Comparison of ENCODE assay signal across 1 cellular context in the genomic region with DNA sequence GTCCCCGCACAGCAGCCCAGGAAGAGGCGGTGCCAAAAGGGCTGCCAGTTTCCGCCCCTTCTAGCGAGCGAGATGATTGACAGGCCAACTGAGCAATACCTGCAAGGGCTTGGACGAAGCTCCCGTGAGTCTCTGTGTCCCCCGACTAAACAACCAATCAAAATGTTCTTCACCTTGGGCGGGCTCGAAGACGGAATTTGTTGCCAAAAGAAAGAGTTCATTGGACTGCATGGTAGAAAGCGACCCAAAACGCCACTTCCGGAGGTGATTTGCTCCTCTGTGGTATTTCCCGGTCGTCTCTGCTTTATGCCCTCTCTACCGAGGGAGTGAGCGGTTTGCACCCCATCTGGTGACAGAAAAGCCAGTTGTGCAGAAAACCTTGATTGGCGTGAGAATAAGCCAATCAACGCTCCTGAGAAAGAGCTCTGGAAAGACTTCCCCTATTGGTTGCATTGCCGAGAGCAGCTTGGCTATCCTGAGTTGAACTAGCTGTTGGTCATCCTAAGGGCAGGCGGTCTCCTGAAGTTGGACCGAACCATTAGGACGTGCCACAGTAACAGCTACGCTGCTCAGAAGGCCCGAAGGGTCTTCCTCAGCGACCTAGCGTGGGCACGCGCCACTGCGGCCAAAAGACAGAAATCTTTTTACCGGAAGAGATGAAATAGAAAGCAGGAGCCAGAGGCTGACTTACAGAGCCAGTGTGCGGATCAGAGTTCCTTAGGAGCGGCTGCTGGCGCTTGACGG.
A peak's percentile ranks its signal among the peaks of the same experiment; 100 is the strongest.
TF ChIP-seq lines count a peak whose summit lies in the region.

No MANE protein-coding gene starts in this region.

TF ChIP-seq in HepG2, 621 proteins besides CTCF, POLR2A, EP300 and RAD21 (continued from another document and continues in another):
- TF ChIP-seq ZNF646 (CRISPR knock-in tag; IDR thresholded peaks at IDR 0.05) (no peak), CREB1 (IDR thresholded peaks at IDR 0.05) (peak; percentile 84), CREB1 (CRISPR knock-in tag; IDR thresholded peaks at IDR 0.05) (peak; percentile 96), MXD1 (CRISPR knock-in tag; IDR thresholded peaks at IDR 0.05) (no peak), IKZF4 (CRISPR knock-in tag; IDR thresholded peaks at IDR 0.05; ENCODE audit: borderline replicate concordance, low read depth, not compliant biosample characterization) (no peak), PITX1 (CRISPR knock-in tag; IDR thresholded peaks at IDR 0.05) (no peak), ZNF674 (CRISPR knock-in tag; IDR thresholded peaks at IDR 0.05; ENCODE audit: low read depth) (no peak), TEAD2 (CRISPR knock-in tag; IDR thresholded peaks at IDR 0.05) (no peak), DNMT1 (CRISPR knock-in tag; IDR thresholded peaks at IDR 0.05) (0 out of 2 replicates have a peak, but pooled peaks have one; percentile 30), E2F5 (CRISPR knock-in tag; conservative IDR thresholded peaks at IDR 0.05) (peak; percentile 47; the same call in 1 of the 2 replicates), ATF7 (IDR thresholded peaks at IDR 0.05) (no peak), ATF7 (CRISPR knock-in tag; IDR thresholded peaks at IDR 0.05) (no peak), ZBTB4 (CRISPR knock-in tag; IDR thresholded peaks at IDR 0.05; ENCODE audit: borderline replicate concordance) (no peak), HHEX (CRISPR knock-in tag; IDR thresholded peaks at IDR 0.05) (peak; percentile 19; the same call in 1 of the 2 replicates), ZBTB7B (CRISPR knock-in tag; IDR thresholded peaks at IDR 0.05) (no peak; the same call in 1 of the 2 replicates), ZNF550 (CRISPR knock-in tag; IDR thresholded peaks at IDR 0.05; ENCODE audit: borderline replicate concordance) (no peak; the same call in 1 of the 2 replicates), SETDB1 (CRISPR knock-in tag; IDR thresholded peaks at IDR 0.05; ENCODE audit: borderline replicate concordance) (no peak), SP1 (IDR thresholded peaks at IDR 0.05) (no peak), SP1 (CRISPR knock-in tag; IDR thresholded peaks at IDR 0.05) (peak; percentile 82; the same call in 1 of the 2 replicates), TAF15 (IDR thresholded peaks at IDR 0.05; ENCODE audit: low read depth, low read length, poor library complexity, severe bottlenecking) (no peak), ZNF235 (CRISPR knock-in tag; IDR thresholded peaks at IDR 0.05; ENCODE audit: borderline replicate concordance) (no peak), SOX6 (IDR thresholded peaks at IDR 0.05) (no peak), SOX6 (CRISPR knock-in tag; IDR thresholded peaks at IDR 0.05) (no peak), TMF1 (CRISPR knock-in tag; IDR thresholded peaks at IDR 0.05; ENCODE audit: low read depth) (no peak), ZNF570 (CRISPR knock-in tag; IDR thresholded peaks at IDR 0.05; ENCODE audit: borderline replicate concordance) (no peak), CCDC6 (CRISPR knock-in tag; IDR thresholded peaks at IDR 0.05) (no peak), ZNF30 (CRISPR knock-in tag; IDR thresholded peaks at IDR 0.05) (no peak), EZH2 (conservative IDR thresholded peaks at IDR 0.05; ENCODE audit: low read depth, low read length) (no peak), BHLHE40 (IDR thresholded peaks at IDR 0.05; ENCODE audit: low read length) (0 out of 2 replicates have a peak, but pooled peaks have one; percentile 42), EHMT2 (IDR thresholded peaks at IDR 0.05; ENCODE audit: borderline replicate concordance, low read depth, low read length) (no peak), ZBTB2 (CRISPR knock-in tag; IDR thresholded peaks at IDR 0.05; ENCODE audit: low read depth) (peak; percentile 35; the same call in 1 of the 2 replicates), KDM5A (IDR thresholded peaks at IDR 0.05; ENCODE audit: borderline replicate concordance, low read length) (0 out of 2 replicates have a peak, but pooled peaks have one; percentile 8)
- TF ChIP-seq, protein P1, sequence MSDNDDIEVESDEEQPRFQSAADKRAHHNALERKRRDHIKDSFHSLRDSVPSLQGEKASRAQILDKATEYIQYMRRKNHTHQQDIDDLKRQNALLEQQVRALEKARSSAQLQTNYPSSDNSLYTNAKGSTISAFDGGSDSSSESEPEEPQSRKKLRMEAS (IDR thresholded peaks at IDR 0.05), result no peak; the same call in 1 of the 2 replicates
- TF ChIP-seq, protein P2, sequence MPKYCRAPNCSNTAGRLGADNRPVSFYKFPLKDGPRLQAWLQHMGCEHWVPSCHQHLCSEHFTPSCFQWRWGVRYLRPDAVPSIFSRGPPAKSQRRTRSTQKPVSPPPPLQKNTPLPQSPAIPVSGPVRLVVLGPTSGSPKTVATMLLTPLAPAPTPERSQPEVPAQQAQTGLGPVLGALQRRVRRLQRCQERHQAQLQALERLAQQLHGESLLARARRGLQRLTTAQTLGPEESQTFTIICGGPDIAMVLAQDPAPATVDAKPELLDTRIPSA (CRISPR knock-in tag; IDR thresholded peaks at IDR 0.05; ENCODE audit: borderline replicate concordance), result no peak
- TF ChIP-seq, protein P3, sequence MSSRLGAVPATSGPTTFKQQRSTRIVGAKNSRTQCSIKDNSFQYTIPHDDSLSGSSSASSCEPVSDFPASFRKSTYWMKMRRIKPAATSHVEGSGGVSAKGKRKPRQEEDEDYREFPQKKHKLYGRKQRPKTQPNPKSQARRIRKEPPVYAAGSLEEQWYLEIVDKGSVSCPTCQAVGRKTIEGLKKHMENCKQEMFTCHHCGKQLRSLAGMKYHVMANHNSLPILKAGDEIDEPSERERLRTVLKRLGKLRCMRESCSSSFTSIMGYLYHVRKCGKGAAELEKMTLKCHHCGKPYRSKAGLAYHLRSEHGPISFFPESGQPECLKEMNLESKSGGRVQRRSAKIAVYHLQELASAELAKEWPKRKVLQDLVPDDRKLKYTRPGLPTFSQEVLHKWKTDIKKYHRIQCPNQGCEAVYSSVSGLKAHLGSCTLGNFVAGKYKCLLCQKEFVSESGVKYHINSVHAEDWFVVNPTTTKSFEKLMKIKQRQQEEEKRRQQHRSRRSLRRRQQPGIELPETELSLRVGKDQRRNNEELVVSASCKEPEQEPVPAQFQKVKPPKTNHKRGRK (CRISPR knock-in tag; IDR thresholded peaks at IDR 0.05), result no peak
- TF ChIP-seq, protein P4, sequence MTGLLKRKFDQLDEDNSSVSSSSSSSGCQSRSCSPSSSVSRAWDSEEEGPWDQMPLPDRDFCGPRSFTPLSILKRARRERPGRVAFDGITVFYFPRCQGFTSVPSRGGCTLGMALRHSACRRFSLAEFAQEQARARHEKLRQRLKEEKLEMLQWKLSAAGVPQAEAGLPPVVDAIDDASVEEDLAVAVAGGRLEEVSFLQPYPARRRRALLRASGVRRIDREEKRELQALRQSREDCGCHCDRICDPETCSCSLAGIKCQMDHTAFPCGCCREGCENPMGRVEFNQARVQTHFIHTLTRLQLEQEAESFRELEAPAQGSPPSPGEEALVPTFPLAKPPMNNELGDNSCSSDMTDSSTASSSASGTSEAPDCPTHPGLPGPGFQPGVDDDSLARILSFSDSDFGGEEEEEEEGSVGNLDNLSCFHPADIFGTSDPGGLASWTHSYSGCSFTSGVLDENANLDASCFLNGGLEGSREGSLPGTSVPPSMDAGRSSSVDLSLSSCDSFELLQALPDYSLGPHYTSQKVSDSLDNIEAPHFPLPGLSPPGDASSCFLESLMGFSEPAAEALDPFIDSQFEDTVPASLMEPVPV (CRISPR knock-in tag; IDR thresholded peaks at IDR 0.05), result 0 out of 2 replicates have a peak, but pooled peaks have one; percentile 2
